18 cellular contexts compared by ENCODE assay signal in genomic region chr10:114932225-114932624, GRCh38. TPM values are rescaled to one million over a fixed set of nuclear protein-coding genes. Genes with fewer than 3 reads are reported as not detected.
A peak's percentile ranks its signal among the peaks of the same experiment; 100 is the strongest.
DNase-seq lines count a peak whose midpoint lies in the region; ATAC-seq, FAIRE-seq and TF ChIP-seq lines count a peak whose summit lies in the region.
"Had no signal": no experiment of that assay in that cellular context is flagged by ENCODE, and none has a peak within 500 bp of the region (broad histone marks: within the 10 kb centered on the region; RNA-seq: fewer than 3 reads in every experiment).

No MANE protein-coding gene starts in this region.

- no peaks in the 10 kb centered on the region for H3K79me1 ChIP-seq in H1 (ENCODE audit: low read depth, low read length)

- H3K9me3 ChIP-seq in K562 (replicated peaks; ENCODE audit: control insufficient read depth, insufficient read depth, low read depth, low read length) = no peaks in the 10 kb centered on the region
- peaks cover 5 to 7% of the 10 kb centered on the region in 2 experiments; a peak in 3 of 4 replicates for H3K9me3 ChIP-seq in H1 (ENCODE audit: insufficient read depth in 2 of 2, low read depth in 1 of 2, low read length in 1 of 2)

- TF ChIP-seq RAD21 in K562 (CRISPR knock-in tag; conservative IDR thresholded peaks at IDR 0.05 in 1 of 2, IDR thresholded peaks at IDR 0.05 in 1 of 2) = no peak
- no peak for TF ChIP-seq RAD21 in H1 (IDR thresholded peaks at IDR 0.05 in 1 of 2, conservative IDR thresholded peaks at IDR 0.05 in 1 of 2; ENCODE audit: low read depth in 2 of 2, low read length in 2 of 2)

- H3K14ac ChIP-seq in H1 (ENCODE audit: insufficient read length) = no peak overlapping the region

- H3K4me1 ChIP-seq in ACC112 (ENCODE audit: control insufficient read depth, insufficient read depth, low read length, unreplicated experiment) = peaks cover 4% of the 10 kb centered on the region
- no peaks in the 10 kb centered on the region for H3K4me1 ChIP-seq in K562 (replicated peaks in 1 of 2; ENCODE audit: control insufficient read depth in 2 of 2, insufficient read depth in 2 of 2, low read length in 2 of 2)
- no peaks in the 10 kb centered on the region for H3K4me1 ChIP-seq in H1 (replicated peaks in 1 of 4; ENCODE audit: control insufficient read depth in 3 of 4, insufficient read depth in 4 of 4, low read length in 3 of 4)

- no peaks in the 10 kb centered on the region for H3K23me2 ChIP-seq in H1 (ENCODE audit: low read depth, low read length)

- POLR2A ChIA-PET in K562 (lab: Yijun Ruan, JAX) = interaction anchor here (0.9 kb wide), 1 partner anchor 17 kb away, joined by 3 read pairs; no protein-coding TSS in a partner anchor
- POLR2A ChIA-PET in H1 (lab: Charles Lee; ENCODE audit: partially characterized antibody) = no interaction called here

- no peak overlapping the region for H4K5ac ChIP-seq in H1 (ENCODE audit: insufficient read length, low read depth, low read length)

- H3K23ac ChIP-seq in H1 (ENCODE audit: insufficient read length) = no peak overlapping the region

- H3K4me2 ChIP-seq in K562 (ENCODE audit: insufficient read depth, low read length) (no peak overlapping the region), H1 (ENCODE audit: insufficient read depth in 1 of 2, low read depth in 2 of 2, low read length in 2 of 2) (no peak overlapping the region)

- H3K27me3 ChIP-seq in ACC112 (ENCODE audit: insufficient read depth, low read length) = no peaks in the 10 kb centered on the region
- H3K27me3 ChIP-seq in K562 (ENCODE audit: control insufficient read depth in 2 of 2, insufficient read depth in 2 of 2, low read length in 2 of 2) = no peaks in the 10 kb centered on the region
- no peaks in the 10 kb centered on the region for H3K27me3 ChIP-seq in H1 (replicated peaks in 1 of 4; ENCODE audit: control insufficient read depth in 3 of 4, extremely low read depth in 1 of 4, insufficient read depth in 3 of 4, low read length in 3 of 4)

- H2BK12ac ChIP-seq in H1 (ENCODE audit: low read depth, low read length) = no peak overlapping the region

- H4K8ac ChIP-seq in H1 (ENCODE audit: extremely low read depth, insufficient read depth, low read length) = no peak overlapping the region

- in situ Hi-C loops in K562 (cut with MboI) = no loop called here

- H3K27ac ChIP-seq in ACC112 (ENCODE audit: low read depth, low read length) (no peak overlapping the region), K562 (ENCODE audit: extremely low read depth, low read depth, low read length) (no peak overlapping the region), H1 (ENCODE audit: low read depth, low read length) (no peak overlapping the region)
- H3K27ac ChIP-seq: GM23248 had no signal

- no peak for DNase-seq in K562 (ENCODE audit: extremely low read depth in 1 of 4, low spot score in 3 of 4)
- DNase-seq in H1 (ENCODE audit: low read depth in 1 of 2, low spot score in 2 of 2) = no peak
- DNase-seq in NCI-H2171 treated with DMSO at 0.1 percent for 48 hours (lab: John Stamatoyannopoulos, UW) = no peak
- no peak for DNase-seq in kidney glomerular epithelial cell (lab: John Stamatoyannopoulos, UW)
- DNase-seq: C1 segment of cervical spinal cord; Calu3; CD4-positive, alpha-beta memory T cell; COR-L47; DMS53; DMS79 treated with DMSO at 0.1 percent for 48 hours; GF-D8; GM23248; H9 had no signal

- no peaks in the 10 kb centered on the region for H3K79me2 ChIP-seq in ACC112 (ENCODE audit: control insufficient read depth, insufficient read depth, low read length, unreplicated experiment)
- no peaks in the 10 kb centered on the region for H3K79me2 ChIP-seq in K562 (ENCODE audit: control insufficient read depth, insufficient read depth, low read length)
- no peaks in the 10 kb centered on the region for H3K79me2 ChIP-seq in H1 (ENCODE audit: control insufficient read depth in 1 of 2, insufficient read depth in 2 of 2, low read length in 2 of 2)

- TF ChIP-seq POLR2A in K562 (conservative IDR thresholded peaks at IDR 0.05) (no peak), H1 (IDR thresholded peaks at IDR 0.05; ENCODE audit: control extremely low read depth in 1 of 2, low read depth in 2 of 2, low read length in 2 of 2) (no peak)

- H2AK5ac ChIP-seq in H1 (ENCODE audit: low read depth, low read length) = no peak overlapping the region

- H3K9me1 ChIP-seq in K562 (ENCODE audit: control insufficient read depth, insufficient read depth, low read length) = no peaks in the 10 kb centered on the region

- H2BK15ac ChIP-seq in H1 (ENCODE audit: low read length) = no peak overlapping the region

- no peak overlapping the region for H2BK5ac ChIP-seq in H1 (ENCODE audit: low read depth, low read length)

- ATAC-seq in K562 = no peak
- no peak for ATAC-seq in GM21737 (IDR thresholded peaks at IDR 0.05; ENCODE audit: unreplicated experiment)
- ATAC-seq: HCT116 had no signal

- H4K20me1 ChIP-seq in K562 (replicated peaks; ENCODE audit: control insufficient read depth, insufficient read depth, low read length) (no peaks in the 10 kb centered on the region), H1 (replicated peaks in 1 of 2; ENCODE audit: control insufficient read depth in 1 of 2, insufficient read depth in 2 of 2, low read length in 2 of 2) (no peaks in the 10 kb centered on the region)

- no peak for TF ChIP-seq EP300 in K562 (IDR thresholded peaks at IDR 0.05; ENCODE audit: low read length)
- no peak for TF ChIP-seq EP300 in H1 (IDR thresholded peaks at IDR 0.05; ENCODE audit: borderline replicate concordance in 1 of 2, low read depth in 2 of 2, low read length in 2 of 2)

- H3K56ac ChIP-seq in H1 (replicated peaks; ENCODE audit: insufficient read length, low read depth, low read length) = no peak overlapping the region

- CTCF ChIA-PET in K562 (lab: Yijun Ruan, JAX; ENCODE audit: low intra/inter-chr PET ratio) = no interaction called here
- CTCF ChIA-PET in H1 (lab: Charles Lee; ENCODE audit: partially characterized antibody) = interaction anchor here (0.7 to 1.3 kb wide), 2 partner anchors 9 to 20 kb away, joined by 3 to 4 read pairs; no protein-coding TSS in a partner anchor

- no peak for FAIRE-seq in K562 (lab: Jason Lieb, UNC)
- FAIRE-seq in H1 (lab: Jason Lieb, UNC) = no peak
- FAIRE-seq: GM12891, GM18507 had no signal

- H2AFZ ChIP-seq in ACC112 (ENCODE audit: low read length, unreplicated experiment) (peak overlapping the region; percentile 6), K562 (ENCODE audit: low read depth, low read length) (no peak overlapping the region), H1 (ENCODE audit: low read length) (no peak overlapping the region)
- H2AFZ ChIP-seq: GM23248 had no signal

- no TSS peak for BruUV-seq in K562 (replicated peaks; lab: Mats Ljungman, UMichigan)

- no peak overlapping the region for H3K4ac ChIP-seq in H1 (replicated peaks; ENCODE audit: insufficient read length, low read depth, low read length)

- no peaks in the 10 kb centered on the region for H3K36me3 ChIP-seq in ACC112 (ENCODE audit: insufficient read depth, low read length)
- no peaks in the 10 kb centered on the region for H3K36me3 ChIP-seq in K562 (ENCODE audit: control insufficient read depth, insufficient read depth, low read length)
- H3K36me3 ChIP-seq in H1 (ENCODE audit: control insufficient read depth in 2 of 4, insufficient read depth in 4 of 4, low read length in 3 of 4) = no peaks in the 10 kb centered on the region

- TF ChIP-seq CTCF in K562 (IDR thresholded peaks at IDR 0.05 in 2 of 3, conservative IDR thresholded peaks at IDR 0.05 in 1 of 3; ENCODE audit: insufficient read depth in 2 of 3, low read depth in 1 of 3, low read length in 3 of 3) (no peak), H1 (IDR thresholded peaks at IDR 0.05; ENCODE audit: control extremely low read depth in 1 of 3, insufficient read depth in 1 of 3, low read depth in 1 of 3, low read length in 3 of 3) (no peak)

- H4K91ac ChIP-seq in H1 (replicated peaks; ENCODE audit: insufficient read length, low read length) = no peak overlapping the region

- no peak overlapping the region for H3K9ac ChIP-seq in K562 (ENCODE audit: insufficient read depth in 1 of 2, low read depth in 2 of 2, low read length in 2 of 2)
- no peak overlapping the region for H3K9ac ChIP-seq in H1 (replicated peaks in 1 of 4; ENCODE audit: extremely low read depth in 1 of 4, low read depth in 3 of 4, low read length in 3 of 4)
- H3K9ac ChIP-seq: GM23248 had no signal

- intact Hi-C loops in K562 (cut with micrococcal nuclease) = no loop called here

- H3K4me3 ChIP-seq in ACC112 (ENCODE audit: low read depth, low read length) = no peak overlapping the region
- H3K4me3 ChIP-seq in K562 = no peak overlapping the region
- H3K4me3 ChIP-seq in H1 (ENCODE audit: extremely low read depth in 1 of 4, insufficient read depth in 2 of 4, low read depth in 3 of 4, low read length in 4 of 4) = no peak overlapping the region
- H3K4me3 ChIP-seq: GM23248 had no signal

- H2BK20ac ChIP-seq in H1 (ENCODE audit: low read length) = no peak overlapping the region

- H2BK120ac ChIP-seq in H1 (replicated peaks; ENCODE audit: low read depth, low read length) = no peak overlapping the region

- H3K18ac ChIP-seq in H1 (ENCODE audit: extremely low read depth, low read length) = no peak overlapping the region

RNA-seq across cellular contexts. Expression of gene TRUB1, which starts 5.8 kb away (rescaled TPM):
- total RNA-seq in K562 (2011; cell fraction: chromatin; rRNA removed; ENCODE audit: low replicate concordance) = 6.1 and 12.2 TPM in 2 replicates
- total RNA-seq in K562 (2011; cell fraction: nucleolus; rRNA removed) = 4.5 and 7.2 TPM in 2 replicates
- total RNA-seq in K562 (2011; cell fraction: nucleoplasm; rRNA removed) = 6.8 and 7.3 TPM in 2 replicates
- total RNA-seq in K562 (2014; rRNA removed) (14.3 and 16.5 TPM in 2 replicates), K562 (2014; rRNA removed; fragmentation: Illumina TruSeq; extraction: Trizol) (15.9 and 17.6 TPM in 2 replicates), K562 (2015; rRNA removed; fragmentation: Illumina TruSeq; extraction: Trizol) (13.7 and 14.6 TPM in 2 replicates), K562 (2021) (9.9 and 11.3 TPM in 2 replicates)
- polyA plus RNA-seq in K562 (2011; rRNA removed) (8.6 and 11.5 TPM in 2 replicates), K562 (2014; fragmentation: Illumina TruSeq; extraction: Trizol) (11.1 and 12.9 TPM in 2 replicates), K562 (2014; fragmentation: Nextera tagmentation; extraction: Ambion mirVana) (1 to 10 TPM; 4.6 to 7.6 TPM), K562 (2014; rRNA removed) (9.7 and 9.8 TPM in 2 replicates), H1 (2011; rRNA removed) (4.0 and 6.3 TPM in 2 replicates)
- polyA plus RNA-seq in K562 (2011; cell fraction: cytosol; rRNA removed) = 1.7 and 4.2 TPM in 2 replicates
- polyA plus RNA-seq in K562 (2011; cell fraction: nucleus; rRNA removed) = 3.7 and 4.8 TPM in 2 replicates
- polyA plus RNA-seq in K562 (2012) = 5.1 and 5.8 TPM in 2 replicates
- 12.5 and 14.9 TPM in 2 replicates for polyA minus RNA-seq in K562 (2011; rRNA and poly(A)+ RNA removed)
- 6.0 and 6.5 TPM in 2 replicates for polyA minus RNA-seq in K562 (2011; cell fraction: cytosol; rRNA and poly(A)+ RNA removed)
- 8.8 and 11.7 TPM in 2 replicates for polyA minus RNA-seq in K562 (2011; cell fraction: nucleus; rRNA and poly(A)+ RNA removed)
- 21.2 and 22.2 TPM in 2 replicates for total RNA-seq in H1 (2021; fragmentation: NEBNext Ultra II Directional; extraction: Animal tissue kit (Norgen Biotek cat#: 25700))
- polyA plus RNA-seq in H1 (2011; cell fraction: cytosol; rRNA removed) = 10.3 TPM
- 4.2 TPM for polyA plus RNA-seq in H1 (2011; cell fraction: nucleus; rRNA removed)
- 8.1 to 11.9 TPM (median 9.3 TPM) in 4 replicates for polyA plus RNA-seq in H1 (2012, experiment 1 of 2)
- 1.9 TPM for polyA plus RNA-seq in H1 (2012, experiment 2 of 2)
- polyA plus RNA-seq in H1 (2013, experiment 1 of 2) = 12.2 TPM
- polyA plus RNA-seq in H1 (2013, experiment 2 of 2) = 11.7 TPM
- 6.1 and 8.3 TPM in 2 replicates for polyA minus RNA-seq in H1 (2011; rRNA and poly(A)+ RNA removed)
- polyA minus RNA-seq in H1 (2011; cell fraction: cytosol; rRNA and poly(A)+ RNA removed) = 10.9 TPM
- polyA minus RNA-seq in H1 (2011; cell fraction: nucleus; rRNA and poly(A)+ RNA removed) = 16.0 TPM
